In genomic region chr4:110544594-110544993, GRCh38 we compare ENCODE assay signal across 21 cellular contexts.
DNase-seq lines count a peak whose midpoint lies in the region; ATAC-seq and TF ChIP-seq lines count a peak whose summit lies in the region.
"Had no signal": no experiment of that assay in that cellular context is flagged by ENCODE, and none has a peak within 500 bp of the region (broad histone marks: within the 10 kb centered on the region; RNA-seq: fewer than 3 reads in every experiment).

No MANE protein-coding gene starts in this region.

- intact Hi-C loops in dorsolateral prefrontal cortex (cut with DNase I), result no loop called here

- ATAC-seq in GM19351 (IDR thresholded peaks at IDR 0.05; ENCODE audit: unreplicated experiment), result peak; percentile 67
- ATAC-seq in HG02870 (IDR thresholded peaks at IDR 0.05; ENCODE audit: unreplicated experiment), result peak; percentile 88
- ATAC-seq in GM19023 (IDR thresholded peaks at IDR 0.05; ENCODE audit: unreplicated experiment), result no peak
- ATAC-seq: GM12878 had no signal

- no peaks in the 10 kb centered on the region for H3K9me3 ChIP-seq in OCI-LY3 (ENCODE audit: insufficient read depth, low read length)
- H3K9me3 ChIP-seq: BE2C had no signal

- DNase-seq in dorsolateral prefrontal cortex (no peak), islet precursor cell (no peak)
- DNase-seq in activated CD4-positive, alpha-beta T cell treated with anti-CD3 and anti-CD28 coated beads, Interleukin-2, amount 50 U/mL, for 4 hours, result no peak
- DNase-seq: ACHN; BE2C; C1 segment of cervical spinal cord; CD4-positive, CD25-positive, alpha-beta regulatory T cell; CD8-positive, alpha-beta memory T cell; COR-L47; DMS 273 treated with DMSO at 0.1 percent for 48 hours; DMS53; DND-41; EL; H9; Kasumi-1; KG1 had no signal

- no peaks in the 10 kb centered on the region for H3K36me3 ChIP-seq in OCI-LY3 (replicated peaks; ENCODE audit: low read depth, low read length)
- H3K36me3 ChIP-seq: BE2C had no signal

- H3K4me1 ChIP-seq in OCI-LY3 (ENCODE audit: low read length), result peaks cover 4% of the 10 kb centered on the region
- H3K4me1 ChIP-seq: BE2C had no signal

- H3K4me3 ChIP-seq in OCI-LY3 (ENCODE audit: low read length) (0 out of 2 replicates have a peak overlapping the region, but pooled peaks have one; percentile 7), dorsolateral prefrontal cortex (no peak overlapping the region)
- H3K4me3 ChIP-seq: GM12878 had no signal

- H3K27ac ChIP-seq in OCI-LY3 (ENCODE audit: low read length), result no peak overlapping the region
- no peak overlapping the region for H3K27ac ChIP-seq in dorsolateral prefrontal cortex

- H3K9ac ChIP-seq in OCI-LY3 (ENCODE audit: low read length), result no peak overlapping the region

- H3K4me2 ChIP-seq in OCI-LY3 (ENCODE audit: low read length), result peak overlapping the region; percentile 34

- no peak overlapping the region for H2AFZ ChIP-seq in OCI-LY3 (ENCODE audit: low read depth, low read length)

- no peak for TF ChIP-seq CTCF in OCI-LY3 (IDR thresholded peaks at IDR 0.05; ENCODE audit: low read depth, low read length)
- no peak for TF ChIP-seq CTCF in dorsolateral prefrontal cortex (IDR thresholded peaks at IDR 0.05 in 54 of 56, conservative IDR thresholded peaks at IDR 0.05 in 2 of 56; ENCODE audit: low read depth in 1 of 56, partially characterized antibody in 56 of 56)

- H3K27me3 ChIP-seq in OCI-LY3 (ENCODE audit: low read depth, low read length), result no peaks in the 10 kb centered on the region
- H3K27me3 ChIP-seq in dorsolateral prefrontal cortex, result peaks cover 0 to 6% (median 0%) of the 10 kb centered on the region in 45 donors

- no peaks in the 10 kb centered on the region for H3K79me2 ChIP-seq in OCI-LY3 (ENCODE audit: low read length)

- no peaks in the 10 kb centered on the region for H4K20me1 ChIP-seq in OCI-LY3 (ENCODE audit: insufficient read depth, low read length)
